Comparison of ENCODE assay signal across 1 cellular context in the genomic region with DNA sequence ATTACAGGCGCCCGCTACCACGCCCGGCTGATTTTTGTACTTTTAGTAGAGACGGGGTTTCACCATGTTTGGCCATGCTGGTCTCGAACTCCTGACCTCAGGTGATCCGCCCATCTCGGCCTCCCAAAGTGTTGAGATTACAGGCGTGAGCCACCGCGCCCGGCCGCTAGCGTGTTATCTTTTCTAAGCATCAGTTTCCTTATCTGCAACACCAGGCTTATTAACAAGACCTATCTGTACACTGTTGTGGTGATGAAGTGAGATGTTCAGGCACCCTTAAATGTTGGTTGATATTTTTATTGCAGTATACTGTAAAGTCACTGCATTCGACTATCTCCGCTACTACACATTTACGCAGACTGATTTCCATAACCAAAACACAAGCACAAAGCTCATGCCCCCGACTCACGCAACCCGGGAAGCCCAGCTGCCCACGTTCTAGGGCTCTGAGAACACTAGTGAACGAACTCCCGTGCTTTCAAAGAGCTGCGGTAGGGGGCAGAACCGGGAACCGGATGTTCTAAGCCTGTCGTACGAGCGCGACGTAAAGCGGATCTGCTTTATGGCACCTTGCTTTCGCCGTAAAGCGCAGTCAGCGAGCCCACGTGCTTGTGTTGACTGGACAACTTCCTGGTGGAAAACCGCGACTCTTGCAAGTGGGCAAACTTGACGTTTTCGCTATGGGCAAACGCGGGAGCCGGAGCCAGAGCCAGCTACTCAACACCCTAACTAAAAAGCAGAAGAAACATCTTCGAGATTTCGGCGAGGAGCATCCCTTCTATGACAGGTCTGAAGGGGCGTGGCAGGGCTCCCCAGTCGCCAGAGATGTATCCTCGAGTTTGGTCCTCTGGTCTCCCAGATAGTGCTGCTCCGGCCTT.
TF ChIP-seq lines count a peak whose summit lies in the region.

A gene with protein sequence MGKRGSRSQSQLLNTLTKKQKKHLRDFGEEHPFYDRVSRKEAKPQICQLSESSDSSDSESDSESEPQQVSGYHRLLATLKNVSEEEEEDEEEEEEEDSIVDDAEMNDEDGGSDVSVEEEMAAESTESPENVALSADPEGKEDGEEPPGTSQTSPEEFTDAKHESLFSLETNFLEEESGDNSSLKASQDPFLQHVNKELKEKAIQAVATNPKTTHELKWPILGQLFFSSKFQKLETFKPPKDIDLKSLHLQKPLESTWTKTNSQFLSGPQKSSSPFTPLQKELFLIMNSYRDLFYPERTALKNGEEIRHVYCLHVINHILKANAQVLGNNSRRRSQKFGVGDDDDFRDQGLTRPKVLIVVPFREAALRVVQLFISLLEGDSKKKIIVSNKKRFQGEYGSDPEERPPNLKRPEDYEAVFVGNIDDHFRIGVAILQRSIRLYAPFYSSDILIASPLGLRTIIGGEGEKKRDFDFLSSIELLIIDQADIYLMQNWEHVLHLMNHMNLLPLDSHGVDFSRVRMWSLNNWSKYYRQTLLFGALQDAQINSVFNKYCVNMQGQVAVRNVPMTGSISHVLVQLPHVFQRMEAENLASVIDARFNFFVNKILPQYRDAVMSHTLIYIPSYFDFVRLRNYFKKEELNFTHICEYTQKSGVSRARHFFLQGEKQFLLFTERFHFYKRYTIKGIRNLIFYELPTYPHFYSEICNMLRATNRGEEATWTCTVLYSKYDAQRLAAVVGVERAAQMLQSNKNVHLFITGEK (plus strand): TSS at position 589 of the 878 bp plus-strand sequence. CDS start 92 bp downstream, at position 681.

TF ChIP-seq in H1, 55 proteins besides CTCF, POLR2A, EP300 and RAD21 (continues in another document):
- TF ChIP-seq CTBP2 (IDR thresholded peaks at IDR 0.05; ENCODE audit: borderline replicate concordance, insufficient read depth, insufficient read length, low read length), result no peak
- TF ChIP-seq, protein P1, sequence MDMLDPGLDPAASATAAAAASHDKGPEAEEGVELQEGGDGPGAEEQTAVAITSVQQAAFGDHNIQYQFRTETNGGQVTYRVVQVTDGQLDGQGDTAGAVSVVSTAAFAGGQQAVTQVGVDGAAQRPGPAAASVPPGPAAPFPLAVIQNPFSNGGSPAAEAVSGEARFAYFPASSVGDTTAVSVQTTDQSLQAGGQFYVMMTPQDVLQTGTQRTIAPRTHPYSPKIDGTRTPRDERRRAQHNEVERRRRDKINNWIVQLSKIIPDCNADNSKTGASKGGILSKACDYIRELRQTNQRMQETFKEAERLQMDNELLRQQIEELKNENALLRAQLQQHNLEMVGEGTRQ (IDR thresholded peaks at IDR 0.05; ENCODE audit: low read length), result peak; percentile 43; the same call in 1 of the 2 replicates
- no peak for TF ChIP-seq SUZ12 (IDR thresholded peaks at IDR 0.05; ENCODE audit: low read length)
- no peak for TF ChIP-seq RNF2 (IDR thresholded peaks at IDR 0.05; ENCODE audit: borderline replicate concordance, low read depth, low read length, missing control alignments, poor library complexity, severe bottlenecking)
- peak; percentile 57 for TF ChIP-seq KDM4A (IDR thresholded peaks at IDR 0.05; ENCODE audit: low read depth, low read length, severe bottlenecking)
- no peak for TF ChIP-seq EZH2 (IDR thresholded peaks at IDR 0.05; ENCODE audit: low read depth, low read length, severe bottlenecking)
- TF ChIP-seq BACH1 (IDR thresholded peaks at IDR 0.05; ENCODE audit: low read length), result peak; percentile 41; the same call in 1 of the 2 replicates
- peak; percentile 41; the same call in 1 of the 2 replicates for TF ChIP-seq RBBP5 (IDR thresholded peaks at IDR 0.05; ENCODE audit: borderline replicate concordance, low read depth, low read length)
- TF ChIP-seq CREB1 (IDR thresholded peaks at IDR 0.05), result peak; percentile 81
- TF ChIP-seq RXRA (IDR thresholded peaks at IDR 0.05; ENCODE audit: insufficient read depth, low read depth, low read length), result no peak
- no peak for TF ChIP-seq FOSL1 (IDR thresholded peaks at IDR 0.05; ENCODE audit: insufficient read depth, low read depth, low read length)
- TF ChIP-seq BRCA1 (IDR thresholded peaks at IDR 0.05; ENCODE audit: low read depth, low read length), result no peak
- peak; percentile 74 for TF ChIP-seq TAF1 (IDR thresholded peaks at IDR 0.05; ENCODE audit: low read depth, low read length)
- TF ChIP-seq, protein P2, sequence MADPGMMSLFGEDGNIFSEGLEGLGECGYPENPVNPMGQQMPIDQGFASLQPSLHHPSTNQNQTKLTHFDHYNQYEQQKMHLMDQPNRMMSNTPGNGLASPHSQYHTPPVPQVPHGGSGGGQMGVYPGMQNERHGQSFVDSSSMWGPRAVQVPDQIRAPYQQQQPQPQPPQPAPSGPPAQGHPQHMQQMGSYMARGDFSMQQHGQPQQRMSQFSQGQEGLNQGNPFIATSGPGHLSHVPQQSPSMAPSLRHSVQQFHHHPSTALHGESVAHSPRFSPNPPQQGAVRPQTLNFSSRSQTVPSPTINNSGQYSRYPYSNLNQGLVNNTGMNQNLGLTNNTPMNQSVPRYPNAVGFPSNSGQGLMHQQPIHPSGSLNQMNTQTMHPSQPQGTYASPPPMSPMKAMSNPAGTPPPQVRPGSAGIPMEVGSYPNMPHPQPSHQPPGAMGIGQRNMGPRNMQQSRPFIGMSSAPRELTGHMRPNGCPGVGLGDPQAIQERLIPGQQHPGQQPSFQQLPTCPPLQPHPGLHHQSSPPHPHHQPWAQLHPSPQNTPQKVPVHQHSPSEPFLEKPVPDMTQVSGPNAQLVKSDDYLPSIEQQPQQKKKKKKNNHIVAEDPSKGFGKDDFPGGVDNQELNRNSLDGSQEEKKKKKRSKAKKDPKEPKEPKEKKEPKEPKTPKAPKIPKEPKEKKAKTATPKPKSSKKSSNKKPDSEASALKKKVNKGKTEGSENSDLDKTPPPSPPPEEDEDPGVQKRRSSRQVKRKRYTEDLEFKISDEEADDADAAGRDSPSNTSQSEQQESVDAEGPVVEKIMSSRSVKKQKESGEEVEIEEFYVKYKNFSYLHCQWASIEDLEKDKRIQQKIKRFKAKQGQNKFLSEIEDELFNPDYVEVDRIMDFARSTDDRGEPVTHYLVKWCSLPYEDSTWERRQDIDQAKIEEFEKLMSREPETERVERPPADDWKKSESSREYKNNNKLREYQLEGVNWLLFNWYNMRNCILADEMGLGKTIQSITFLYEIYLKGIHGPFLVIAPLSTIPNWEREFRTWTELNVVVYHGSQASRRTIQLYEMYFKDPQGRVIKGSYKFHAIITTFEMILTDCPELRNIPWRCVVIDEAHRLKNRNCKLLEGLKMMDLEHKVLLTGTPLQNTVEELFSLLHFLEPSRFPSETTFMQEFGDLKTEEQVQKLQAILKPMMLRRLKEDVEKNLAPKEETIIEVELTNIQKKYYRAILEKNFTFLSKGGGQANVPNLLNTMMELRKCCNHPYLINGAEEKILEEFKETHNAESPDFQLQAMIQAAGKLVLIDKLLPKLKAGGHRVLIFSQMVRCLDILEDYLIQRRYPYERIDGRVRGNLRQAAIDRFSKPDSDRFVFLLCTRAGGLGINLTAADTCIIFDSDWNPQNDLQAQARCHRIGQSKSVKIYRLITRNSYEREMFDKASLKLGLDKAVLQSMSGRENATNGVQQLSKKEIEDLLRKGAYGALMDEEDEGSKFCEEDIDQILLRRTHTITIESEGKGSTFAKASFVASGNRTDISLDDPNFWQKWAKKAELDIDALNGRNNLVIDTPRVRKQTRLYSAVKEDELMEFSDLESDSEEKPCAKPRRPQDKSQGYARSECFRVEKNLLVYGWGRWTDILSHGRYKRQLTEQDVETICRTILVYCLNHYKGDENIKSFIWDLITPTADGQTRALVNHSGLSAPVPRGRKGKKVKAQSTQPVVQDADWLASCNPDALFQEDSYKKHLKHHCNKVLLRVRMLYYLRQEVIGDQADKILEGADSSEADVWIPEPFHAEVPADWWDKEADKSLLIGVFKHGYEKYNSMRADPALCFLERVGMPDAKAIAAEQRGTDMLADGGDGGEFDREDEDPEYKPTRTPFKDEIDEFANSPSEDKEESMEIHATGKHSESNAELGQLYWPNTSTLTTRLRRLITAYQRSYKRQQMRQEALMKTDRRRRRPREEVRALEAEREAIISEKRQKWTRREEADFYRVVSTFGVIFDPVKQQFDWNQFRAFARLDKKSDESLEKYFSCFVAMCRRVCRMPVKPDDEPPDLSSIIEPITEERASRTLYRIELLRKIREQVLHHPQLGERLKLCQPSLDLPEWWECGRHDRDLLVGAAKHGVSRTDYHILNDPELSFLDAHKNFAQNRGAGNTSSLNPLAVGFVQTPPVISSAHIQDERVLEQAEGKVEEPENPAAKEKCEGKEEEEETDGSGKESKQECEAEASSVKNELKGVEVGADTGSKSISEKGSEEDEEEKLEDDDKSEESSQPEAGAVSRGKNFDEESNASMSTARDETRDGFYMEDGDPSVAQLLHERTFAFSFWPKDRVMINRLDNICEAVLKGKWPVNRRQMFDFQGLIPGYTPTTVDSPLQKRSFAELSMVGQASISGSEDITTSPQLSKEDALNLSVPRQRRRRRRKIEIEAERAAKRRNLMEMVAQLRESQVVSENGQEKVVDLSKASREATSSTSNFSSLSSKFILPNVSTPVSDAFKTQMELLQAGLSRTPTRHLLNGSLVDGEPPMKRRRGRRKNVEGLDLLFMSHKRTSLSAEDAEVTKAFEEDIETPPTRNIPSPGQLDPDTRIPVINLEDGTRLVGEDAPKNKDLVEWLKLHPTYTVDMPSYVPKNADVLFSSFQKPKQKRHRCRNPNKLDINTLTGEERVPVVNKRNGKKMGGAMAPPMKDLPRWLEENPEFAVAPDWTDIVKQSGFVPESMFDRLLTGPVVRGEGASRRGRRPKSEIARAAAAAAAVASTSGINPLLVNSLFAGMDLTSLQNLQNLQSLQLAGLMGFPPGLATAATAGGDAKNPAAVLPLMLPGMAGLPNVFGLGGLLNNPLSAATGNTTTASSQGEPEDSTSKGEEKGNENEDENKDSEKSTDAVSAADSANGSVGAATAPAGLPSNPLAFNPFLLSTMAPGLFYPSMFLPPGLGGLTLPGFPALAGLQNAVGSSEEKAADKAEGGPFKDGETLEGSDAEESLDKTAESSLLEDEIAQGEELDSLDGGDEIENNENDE (IDR thresholded peaks at IDR 0.05; ENCODE audit: insufficient replicate concordance, low read length), result no peak
- TF ChIP-seq GABPA (IDR thresholded peaks at IDR 0.05; ENCODE audit: borderline replicate concordance, insufficient read depth, low read length), result no peak
- TF ChIP-seq RFX5 (IDR thresholded peaks at IDR 0.05; ENCODE audit: borderline replicate concordance, low read depth, low read length), result no peak
- no peak for TF ChIP-seq HDAC6 (IDR thresholded peaks at IDR 0.05; ENCODE audit: low read depth, low read length)
- no peak for TF ChIP-seq TBP (IDR thresholded peaks at IDR 0.05; ENCODE audit: low read depth, low read length)
- TF ChIP-seq JUND (IDR thresholded peaks at IDR 0.05; ENCODE audit: low read length), result no peak
- peak; percentile 52 to 100; a peak in 3 of 4 replicates for TF ChIP-seq HDAC2 (IDR thresholded peaks at IDR 0.05; ENCODE audit: borderline replicate concordance in 1 of 2, low read depth in 2 of 2, low read length in 2 of 2)
- TF ChIP-seq, protein P3, sequence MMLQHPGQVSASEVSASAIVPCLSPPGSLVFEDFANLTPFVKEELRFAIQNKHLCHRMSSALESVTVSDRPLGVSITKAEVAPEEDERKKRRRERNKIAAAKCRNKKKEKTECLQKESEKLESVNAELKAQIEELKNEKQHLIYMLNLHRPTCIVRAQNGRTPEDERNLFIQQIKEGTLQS (IDR thresholded peaks at IDR 0.05; ENCODE audit: insufficient read depth, low read depth, low read length), result peak; percentile 98
- no peak for TF ChIP-seq CBX5 (IDR thresholded peaks at IDR 0.05; ENCODE audit: low read depth, low read length)
- TF ChIP-seq EGR1 (IDR thresholded peaks at IDR 0.05; ENCODE audit: borderline replicate concordance, low read depth, low read length), result no peak
- no peak for TF ChIP-seq SIRT6 (IDR thresholded peaks at IDR 0.05; ENCODE audit: low read length)
- TF ChIP-seq, protein P4, sequence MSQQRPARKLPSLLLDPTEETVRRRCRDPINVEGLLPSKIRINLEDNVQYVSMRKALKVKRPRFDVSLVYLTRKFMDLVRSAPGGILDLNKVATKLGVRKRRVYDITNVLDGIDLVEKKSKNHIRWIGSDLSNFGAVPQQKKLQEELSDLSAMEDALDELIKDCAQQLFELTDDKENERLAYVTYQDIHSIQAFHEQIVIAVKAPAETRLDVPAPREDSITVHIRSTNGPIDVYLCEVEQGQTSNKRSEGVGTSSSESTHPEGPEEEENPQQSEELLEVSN (IDR thresholded peaks at IDR 0.05), result peak; percentile 70; the same call in 1 of the 2 replicates
- TF ChIP-seq KDM5A (IDR thresholded peaks at IDR 0.05; ENCODE audit: low read length), result no peak
- no peak for TF ChIP-seq SRF (IDR thresholded peaks at IDR 0.05; ENCODE audit: low read depth, low read length)
- TF ChIP-seq SIX5 (IDR thresholded peaks at IDR 0.05; ENCODE audit: low read depth, low read length), result no peak
- TF ChIP-seq, protein P5, sequence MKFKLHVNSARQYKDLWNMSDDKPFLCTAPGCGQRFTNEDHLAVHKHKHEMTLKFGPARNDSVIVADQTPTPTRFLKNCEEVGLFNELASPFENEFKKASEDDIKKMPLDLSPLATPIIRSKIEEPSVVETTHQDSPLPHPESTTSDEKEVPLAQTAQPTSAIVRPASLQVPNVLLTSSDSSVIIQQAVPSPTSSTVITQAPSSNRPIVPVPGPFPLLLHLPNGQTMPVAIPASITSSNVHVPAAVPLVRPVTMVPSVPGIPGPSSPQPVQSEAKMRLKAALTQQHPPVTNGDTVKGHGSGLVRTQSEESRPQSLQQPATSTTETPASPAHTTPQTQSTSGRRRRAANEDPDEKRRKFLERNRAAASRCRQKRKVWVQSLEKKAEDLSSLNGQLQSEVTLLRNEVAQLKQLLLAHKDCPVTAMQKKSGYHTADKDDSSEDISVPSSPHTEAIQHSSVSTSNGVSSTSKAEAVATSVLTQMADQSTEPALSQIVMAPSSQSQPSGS (IDR thresholded peaks at IDR 0.05; ENCODE audit: low read length), result no peak; the same call in 1 of the 2 replicates
- peak; percentile 100 for TF ChIP-seq SAP30 (IDR thresholded peaks at IDR 0.05; ENCODE audit: insufficient read depth, insufficient replicate concordance, low read length)
- no peak for TF ChIP-seq TCF12 (IDR thresholded peaks at IDR 0.05; ENCODE audit: low read depth, low read length)
- no peak for TF ChIP-seq CHD1 (IDR thresholded peaks at IDR 0.05; ENCODE audit: low read depth, low read length)
- TF ChIP-seq SP4 (IDR thresholded peaks at IDR 0.05; ENCODE audit: low read length), result no peak
- TF ChIP-seq TAF7 (optimal IDR thresholded peaks at IDR 0.05; ENCODE audit: borderline replicate concordance, low read depth, low read length), result peak; percentile 43
- TF ChIP-seq TEAD4 (IDR thresholded peaks at IDR 0.05; ENCODE audit: low read depth, low read length), result no peak
- TF ChIP-seq SIN3A (conservative IDR thresholded peaks at IDR 0.05 in 1 of 2, IDR thresholded peaks at IDR 0.05 in 1 of 2; ENCODE audit: low read depth in 1 of 2, low read length in 2 of 2), result peak; percentile 97 to 100
- 0 out of 2 replicates have a peak, but pooled peaks have one; percentile 9 for TF ChIP-seq SP1 (IDR thresholded peaks at IDR 0.05; ENCODE audit: low read depth, low read length)
- TF ChIP-seq CBX8 (IDR thresholded peaks at IDR 0.05; ENCODE audit: borderline replicate concordance, low read depth, low read length), result no peak
- TF ChIP-seq CEBPB (IDR thresholded peaks at IDR 0.05; ENCODE audit: low read depth, low read length), result no peak
- no peak for TF ChIP-seq CHD2 (IDR thresholded peaks at IDR 0.05; ENCODE audit: low read length)
- no peak for TF ChIP-seq NANOG (IDR thresholded peaks at IDR 0.05; ENCODE audit: insufficient read depth, low read depth, low read length, poor library complexity, severe bottlenecking)
- TF ChIP-seq YY1 (IDR thresholded peaks at IDR 0.05; ENCODE audit: low read depth, low read length), result no peak
- TF ChIP-seq POLR2AphosphoS5 (IDR thresholded peaks at IDR 0.05; ENCODE audit: low read depth, low read length), result 0 out of 2 replicates have a peak, but pooled peaks have one; percentile 48
- peak; percentile 62; the same call in 1 of the 2 replicates for TF ChIP-seq PHF8 (conservative IDR thresholded peaks at IDR 0.05; ENCODE audit: low read depth, low read length)
- peak; percentile 58 for TF ChIP-seq ASH2L (IDR thresholded peaks at IDR 0.05; ENCODE audit: low read length)
- no peak for TF ChIP-seq JUN (IDR thresholded peaks at IDR 0.05; ENCODE audit: low read depth, low read length)
